ENCODE assay signal across 8 cellular contexts in the genomic region with DNA sequence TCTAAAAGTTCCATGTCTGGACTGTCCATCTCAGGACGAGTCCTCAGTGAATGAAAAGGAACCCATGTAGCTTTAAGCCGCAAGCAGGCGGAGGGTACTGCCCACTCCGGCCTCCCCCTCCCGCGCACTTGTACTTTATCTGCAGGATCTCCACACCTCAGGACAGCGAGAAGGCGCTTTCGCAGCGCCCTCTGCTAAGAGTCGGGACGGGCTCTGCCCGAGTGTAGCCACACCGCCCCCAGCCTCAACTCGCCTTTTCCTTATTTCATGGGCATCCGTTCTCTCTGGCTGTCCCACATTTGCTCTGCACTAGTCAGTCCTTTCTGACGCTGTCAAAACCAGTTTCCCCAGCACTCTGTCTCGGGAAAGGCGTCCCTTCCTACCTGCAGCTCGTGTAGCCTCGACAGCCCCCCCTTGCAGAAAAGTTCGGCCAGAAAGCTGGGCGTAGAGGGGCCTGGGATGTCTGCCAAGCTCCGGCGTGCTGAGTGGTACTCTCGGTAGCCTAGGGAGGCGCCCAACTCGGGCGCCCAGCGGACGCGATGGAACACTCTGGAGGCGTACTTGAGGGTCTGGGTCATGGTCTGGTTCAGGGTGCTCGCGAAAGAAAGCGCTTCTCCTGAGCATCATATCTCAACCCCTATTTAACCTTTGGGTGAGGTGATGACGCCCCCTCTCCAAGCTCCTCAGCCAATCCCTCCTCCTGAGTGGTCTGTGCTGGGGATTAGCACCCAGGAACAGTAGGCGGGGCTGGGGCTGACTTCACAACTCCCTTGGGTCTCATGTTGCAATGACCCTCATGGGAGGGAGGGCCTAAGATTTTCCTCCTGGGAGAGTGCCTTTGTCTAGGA. TPM values are rescaled to one million over a fixed set of nuclear protein-coding genes. Genes with fewer than 3 reads are reported as not detected.
DNase-seq lines count a peak whose midpoint lies in the region; TF ChIP-seq lines count a peak whose summit lies in the region.

A gene with protein sequence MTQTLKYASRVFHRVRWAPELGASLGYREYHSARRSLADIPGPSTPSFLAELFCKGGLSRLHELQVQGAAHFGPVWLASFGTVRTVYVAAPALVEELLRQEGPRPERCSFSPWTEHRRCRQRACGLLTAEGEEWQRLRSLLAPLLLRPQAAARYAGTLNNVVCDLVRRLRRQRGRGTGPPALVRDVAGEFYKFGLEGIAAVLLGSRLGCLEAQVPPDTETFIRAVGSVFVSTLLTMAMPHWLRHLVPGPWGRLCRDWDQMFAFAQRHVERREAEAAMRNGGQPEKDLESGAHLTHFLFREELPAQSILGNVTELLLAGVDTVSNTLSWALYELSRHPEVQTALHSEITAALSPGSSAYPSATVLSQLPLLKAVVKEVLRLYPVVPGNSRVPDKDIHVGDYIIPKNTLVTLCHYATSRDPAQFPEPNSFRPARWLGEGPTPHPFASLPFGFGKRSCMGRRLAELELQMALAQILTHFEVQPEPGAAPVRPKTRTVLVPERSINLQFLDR (minus strand): TSS at position 615 of the 848 bp plus-strand sequence. CDS start 37 bp downstream, at position 578.

- no peak for TF ChIP-seq CTCF in Peyer's patch (IDR thresholded peaks at IDR 0.05)

- H3K36me3 ChIP-seq in Peyer's patch (no peaks in the 10 kb centered on the region), neuronal stem cell (replicated peaks in 1 of 2; ENCODE audit: control insufficient read depth in 2 of 2, insufficient read depth in 2 of 2, low read length in 2 of 2) (peaks cover 10 to 67% of the 10 kb centered on the region in 2 donors)

- no peak for TF ChIP-seq POLR2A in Peyer's patch (IDR thresholded peaks at IDR 0.05)

- H4K91ac ChIP-seq in neuronal stem cell (ENCODE audit: low read depth, low read length, poor library complexity) = no peak within 1 kb of the TSS

- H3K79me1 ChIP-seq in neuronal stem cell (ENCODE audit: low read depth, low read length) = no peaks in the 10 kb centered on the region

- no peak within 1 kb of the TSS for H3K9ac ChIP-seq in neuronal stem cell (ENCODE audit: low read depth, low read length, poor library complexity)

- H3K14ac ChIP-seq in neuronal stem cell (ENCODE audit: low read length) = no peak within 1 kb of the TSS

- H3K27me3 ChIP-seq in Peyer's patch (peaks cover 0 to 13% of the 10 kb centered on the region in 2 donors), neuronal stem cell (ENCODE audit: control insufficient read depth in 3 of 3, insufficient read depth in 3 of 3, low read depth in 1 of 3, low read length in 3 of 3) (peaks cover 0 to 49% (median 22%) of the 10 kb centered on the region in 3 experiments)

- no peak within 1 kb of the TSS for H3K4ac ChIP-seq in neuronal stem cell (ENCODE audit: low read length)

- H2BK5ac ChIP-seq in neuronal stem cell (ENCODE audit: low read length) = no peak within 1 kb of the TSS

- no peak within 1 kb of the TSS for H2AK5ac ChIP-seq in neuronal stem cell (ENCODE audit: low read depth, low read length)

- peak within 1 kb of the TSS; percentile 41 to 59 (median 52) for H3K4me3 ChIP-seq in Peyer's patch
- peak within 1 kb of the TSS in 1 of 2 donors; percentile 58 for H3K4me3 ChIP-seq in neuronal stem cell (ENCODE audit: low read length in 2 of 2)

- WGBS in neuronal stem cell (ENCODE audit: extremely low coverage in 2 of 2, insufficient read length in 2 of 2, insufficient replicate concordance in 1 of 2), 2 donors = no CpG with 5 or more reads among the region's 38 CpGs

- H3K4me1 ChIP-seq in Peyer's patch (peaks cover 0 to 37% (median 25%) of the 10 kb centered on the region in 4 donors), neuronal stem cell (ENCODE audit: control insufficient read depth in 2 of 2, insufficient read depth in 1 of 2, low read depth in 1 of 2, low read length in 2 of 2) (peaks cover 0 to 20% of the 10 kb centered on the region in 2 donors)

- H2BK12ac ChIP-seq in neuronal stem cell (ENCODE audit: low read length) = no peak within 1 kb of the TSS

- no peak within 1 kb of the TSS for H2BK120ac ChIP-seq in neuronal stem cell (ENCODE audit: low read depth, low read length)

- H3K27ac ChIP-seq in Peyer's patch (no peak within 1 kb of the TSS), epithelial cell of prostate (peak within 1 kb of the TSS; percentile 78), neuronal stem cell (replicated peaks; ENCODE audit: low read length) (no peak within 1 kb of the TSS)

- H3K9me3 ChIP-seq in Peyer's patch (no peaks in the 10 kb centered on the region), neuronal stem cell (replicated peaks in 1 of 2; ENCODE audit: control insufficient read depth in 2 of 2, insufficient read depth in 1 of 2, low read depth in 1 of 2, low read length in 2 of 2) (no peaks in the 10 kb centered on the region)

- no peak within 1 kb of the TSS for H2BK15ac ChIP-seq in neuronal stem cell (ENCODE audit: low read length)

- peak within 1 kb of the TSS; percentile 86 for H3K23ac ChIP-seq in neuronal stem cell (ENCODE audit: low read depth, low read length, poor library complexity)

- H2AFZ ChIP-seq in neuronal stem cell (ENCODE audit: low read length) = no peak within 1 kb of the TSS

- H3K18ac ChIP-seq in neuronal stem cell (ENCODE audit: low read length) = peak within 1 kb of the TSS; percentile 32

- DNase-seq in DMS 273 (lab: John Stamatoyannopoulos, UW; ENCODE audit: unreplicated experiment) (peak; percentile 61), DMS 273 treated with DMSO at 0.1 percent for 48 hours (lab: John Stamatoyannopoulos, UW) (no peak), Peyer's patch (peak in 1 of 3 donors; percentile 44), epithelial cell of prostate (ENCODE audit: low read depth, low spot score) (no peak), neuronal stem cell (ENCODE audit: low spot score) (no peak), occipital lobe (lab: John Stamatoyannopoulos, UW) (no peak), 8988T (no peak)
- no peak for DNase-seq in effector CD8-positive, alpha-beta T cell (lab: John Stamatoyannopoulos, UW)

- H3K4me2 ChIP-seq in neuronal stem cell (ENCODE audit: insufficient read depth, low read length, poor library complexity, severe bottlenecking) = peak within 1 kb of the TSS; percentile 42

- H4K8ac ChIP-seq in neuronal stem cell (ENCODE audit: low read depth, low read length) = no peak within 1 kb of the TSS

RNA-seq across cellular contexts. Expression of the gene that starts here (rescaled TPM):
- total RNA-seq in Peyer's patch (1 to 10 TPM in 1 of 4 donors, not detected in 3; 1.7 TPM), occipital lobe (not detected)
- 0.35 TPM for polyA plus RNA-seq in neuronal stem cell (2013, experiment 1 of 2)
- polyA plus RNA-seq in neuronal stem cell (2013, experiment 2 of 2) = 0.40 TPM
